Comparison of ENCODE assay signal across 29 cellular contexts in the genomic region with DNA sequence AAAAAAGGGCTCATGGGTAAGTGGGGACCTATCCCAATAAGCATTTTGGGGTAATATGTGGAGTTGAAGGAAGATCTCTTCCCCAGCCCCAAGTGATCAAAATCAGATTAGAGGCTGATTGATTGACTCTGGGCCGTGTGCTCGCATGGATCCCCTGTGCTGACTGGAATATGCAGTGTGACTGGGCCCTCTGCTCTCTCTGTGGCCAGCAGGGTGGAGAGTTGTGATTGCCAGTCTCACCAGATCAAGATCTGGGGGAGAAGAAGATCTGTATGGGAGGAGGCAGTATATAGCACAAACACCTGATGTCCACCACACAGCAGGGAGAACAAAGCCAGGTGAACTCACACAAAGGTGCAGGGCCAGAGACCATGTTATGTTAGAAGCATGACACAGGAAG.
"Had no signal": no experiment of that assay in that cellular context is flagged by ENCODE, and none has a peak within 500 bp of the region (broad histone marks: within the 10 kb centered on the region; RNA-seq: fewer than 3 reads in every experiment).

No MANE protein-coding gene starts in this region.

- FAIRE-seq: keratinocyte, urothelium cell line had no signal

- H3K4me1 Mint-ChIP-seq: nephron, neural crest cell had no signal

- H3K4me3 Mint-ChIP-seq: naive thymus-derived CD8-positive, alpha-beta T cell; nephron; neural crest cell; stimulated activated naive B cell treated with anti-CD40 and anti-IgM and Interleukin-4, amounts not matched to agents 10 μg/mL and 1 μg/mL and 100 μg/mL, for 72 hours had no signal

- H3K27ac Mint-ChIP-seq: nephron; stimulated activated naive B cell treated with anti-CD40 and anti-IgM and Interleukin-4, amounts not matched to agents 10 μg/mL and 1 μg/mL and 100 μg/mL, for 72 hours had no signal

- H3K79me2 ChIP-seq: parathyroid adenoma had no signal

- H3K4me3 ChIP-seq: left lung, lower lobe of right lung, right atrium auricular region, skin epidermis, stomach, testis, thyroid gland, transverse colon, upper lobe of right lung had no signal

- H3K27ac ChIP-seq: left lung, lower lobe of right lung, neutrophil, parathyroid adenoma, right atrium auricular region, skin epidermis, stomach, testis, thyroid gland, transverse colon, upper lobe of right lung had no signal

- ATAC-seq: left cardiac atrium; left lung; lower lobe of right lung; naive thymus-derived CD8-positive, alpha-beta T cell; sciatic nerve; stimulated activated naive B cell treated with anti-CD40 and anti-IgM and Interleukin-4, amounts not matched to agents 10 μg/mL and 1 μg/mL and 100 μg/mL, for 72 hours; stimulated activated naive CD8-positive, alpha-beta T cell treated with anti-CD3 and anti-CD28 coated beads, Interleukin-15, Interleukin-2, amounts not matched to agents 100 U/mL and 50 U/mL, for 24 hours; upper lobe of right lung had no signal

- DNase-seq: hippocampal formation; kidney glomerular epithelial cell; left cardiac atrium; left lung; lower lobe of right lung; mammary epithelial cell; mesenchymal stem cell; naive thymus-derived CD8-positive, alpha-beta T cell; occipital lobe; stimulated activated CD4-positive, alpha-beta T cell treated with anti-CD3 and anti-CD28 coated beads, Interleukin-12 subunit alpha, Interleukin-12 subunit beta, amount 100 ng/mL, for 4 hours; stimulated activated CD4-positive, alpha-beta T cell treated with anti-CD3 and anti-CD28 coated beads, Interleukin-15, amount 100 ng/mL, for 24 hours; stimulated activated CD4-positive, alpha-beta T cell treated with anti-CD3 and anti-CD28 coated beads, Interleukin-2, amount 100 ng/mL, for 24 hours; stimulated activated CD4-positive, alpha-beta T cell treated with anti-CD3 and anti-CD28 coated beads, Interleukin-4, amount 100 ng/mL, for 1 hour; stimulated activated naive B cell treated with anti-CD40 and anti-IgM and Interleukin-4, amounts not matched to agents 10 μg/mL and 1 μg/mL and 100 μg/mL, for 72 hours; stimulated activated naive CD8-positive, alpha-beta T cell treated with anti-CD3 and anti-CD28 coated beads, Interleukin-15, Interleukin-2, amounts not matched to agents 100 U/mL and 50 U/mL, for 24 hours; stomach; testis; thyroid gland; transverse colon; upper lobe of right lung had no signal

- H2AFZ ChIP-seq: parathyroid adenoma had no signal

- H3K36me3 ChIP-seq: lower lobe of right lung, neutrophil, thyroid gland, transverse colon, upper lobe of right lung had no signal

- H3K9me3 ChIP-seq: left lung, lower lobe of right lung, neutrophil, right atrium auricular region, stomach, testis, thyroid gland, transverse colon, upper lobe of right lung had no signal

- H3K27me3 ChIP-seq: left lung, neutrophil, right atrium auricular region, stomach, testis, thyroid gland, transverse colon, upper lobe of right lung had no signal

- H3K9ac ChIP-seq: parathyroid adenoma had no signal

- H3K9me3 Mint-ChIP-seq: naive thymus-derived CD8-positive, alpha-beta T cell; nephron; neural crest cell; stimulated activated naive B cell treated with anti-CD40 and anti-IgM and Interleukin-4, amounts not matched to agents 10 μg/mL and 1 μg/mL and 100 μg/mL, for 72 hours had no signal
